ENCODE assay signal across 9 cellular contexts in the genomic region with DNA sequence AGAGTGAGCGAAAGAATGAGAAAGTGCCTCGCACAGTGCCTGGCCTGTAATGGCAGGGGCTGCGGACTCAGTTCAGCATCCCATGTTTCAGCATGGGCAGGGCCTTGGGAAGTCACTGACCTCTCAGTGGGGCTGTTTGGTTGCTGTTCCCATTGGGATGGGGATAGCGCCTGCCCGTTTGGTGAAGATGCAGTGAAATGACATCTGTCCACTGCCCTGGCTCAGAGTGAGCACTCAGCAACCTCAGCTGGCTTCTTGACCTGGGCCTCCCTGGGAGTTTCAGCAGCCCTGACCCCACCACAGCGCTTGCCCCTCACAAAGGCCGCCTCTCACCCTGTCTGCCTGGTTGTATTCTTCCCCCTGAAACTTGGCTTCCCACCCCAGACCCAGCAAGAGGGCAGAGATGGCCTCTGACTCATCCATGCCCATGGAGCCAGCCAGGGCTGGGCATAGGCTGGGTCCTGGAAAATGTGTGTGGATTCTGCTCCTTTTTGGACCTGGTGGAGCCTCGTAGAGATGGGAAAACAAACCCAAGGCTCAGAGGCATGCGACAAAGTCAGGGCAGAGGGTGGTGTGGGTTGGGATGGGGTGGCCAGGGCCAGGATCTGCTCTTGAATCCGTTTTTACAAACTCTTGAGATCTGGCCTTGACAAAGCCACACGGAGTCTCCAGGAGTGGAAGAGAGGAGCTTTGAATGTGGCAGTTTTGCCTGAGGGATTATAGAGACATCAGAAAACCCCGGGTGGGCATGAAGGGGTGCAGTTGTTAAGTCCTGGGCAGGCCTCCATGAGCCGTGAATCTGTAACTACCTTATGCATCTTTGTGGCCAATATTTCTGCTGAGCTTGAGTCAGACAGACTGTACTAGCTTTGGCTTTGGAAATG. TPM values are rescaled to one million over a fixed set of nuclear protein-coding genes. Genes with fewer than 3 reads are reported as not detected.
DNase-seq lines count a peak whose midpoint lies in the region; ATAC-seq, FAIRE-seq and TF ChIP-seq lines count a peak whose summit lies in the region.
"Had no signal": no experiment of that assay in that cellular context is flagged by ENCODE, and none has a peak within 500 bp of the region (broad histone marks: within the 10 kb centered on the region; RNA-seq: fewer than 3 reads in every experiment).

No MANE protein-coding gene starts in this region.

- no TSS peak for BruUV-seq in PC-9 (replicated peaks; lab: Mats Ljungman, UMichigan)

- H3K4me1 ChIP-seq in PC-9 (replicated peaks; ENCODE audit: insufficient read depth) (peaks cover 14% of the 10 kb centered on the region; the same call in 1 of the 2 replicates), pancreas (peaks cover 0 to 6% (median 4%) of the 10 kb centered on the region in 3 donors)

- intact Hi-C loops in CD4-positive, alpha-beta T cell (cut with DNase I, micrococcal nuclease) = loop anchor here in 1 of 2 experiments (5.0 kb wide), 2 partner anchors 99 to 126 kb away; partner anchors contain the start of gene EYA3
- intact Hi-C loops in PC-9 (cut with micrococcal nuclease; ENCODE audit: unreplicated experiment) = loop anchor here (1.0 kb wide), 1 partner anchor 7 kb away; no protein-coding TSS in a partner anchor
- intact Hi-C loops in pancreas (cut with DNase I) = no loop called here

- WGBS in pancreas, 2 donors = 27 to 31% methylated on average over 13 of the region's 13 CpGs

- no peak overlapping the region for H3K27ac ChIP-seq in CD4-positive, alpha-beta T cell (ENCODE audit: low read depth, low read length)
- H3K27ac ChIP-seq in PC-9 = no peak overlapping the region
- peak overlapping the region; percentile 79 to 88 (median 86) for H3K27ac ChIP-seq in pancreas

- CTCF ChIA-PET in CD4-positive, alpha-beta T cell (lab: Charles Lee) = interaction anchor here (0.7 to 1.5 kb wide), 3 partner anchors 32 to 127 kb away, joined by 3 to 7 read pairs (median 4); partner anchors contain the start of gene EYA3
- CTCF ChIA-PET in PC-9 (lab: Charles Lee) = interaction anchor here (0.7 kb wide), 1 partner anchor 20 kb away, joined by 3 read pairs; no protein-coding TSS in a partner anchor

- TF ChIP-seq CTCF in CD4-positive, alpha-beta T cell (IDR thresholded peaks at IDR 0.05) = no peak
- TF ChIP-seq CTCF in PC-9 (conservative IDR thresholded peaks at IDR 0.05) = no peak
- TF ChIP-seq CTCF in epithelial cell of esophagus (IDR thresholded peaks at IDR 0.05; ENCODE audit: insufficient read depth, low read depth, low read length, missing control alignments) = no peak
- TF ChIP-seq CTCF in pancreas (IDR thresholded peaks at IDR 0.05) = no peak

- no peak for ATAC-seq in CD4-positive, alpha-beta T cell (ENCODE audit: poor library complexity)
- ATAC-seq in pancreas (peak; percentile 4 to 37 (median 12)), GM19328 (IDR thresholded peaks at IDR 0.05; ENCODE audit: unreplicated experiment) (no peak)

- no peaks in the 10 kb centered on the region for H3K79me2 ChIP-seq in PC-9 (ENCODE audit: low read depth)

- no peaks in the 10 kb centered on the region for H3K36me3 ChIP-seq in PC-9 (ENCODE audit: low read depth)
- peaks cover 0 to 8% (median 0%) of the 10 kb centered on the region in 3 donors for H3K36me3 ChIP-seq in pancreas

- H3K9me3 Mint-ChIP-seq in CD4-positive, alpha-beta T cell = no peaks in the 10 kb centered on the region

- H3K9me3 ChIP-seq in CD4-positive, alpha-beta T cell (ENCODE audit: control insufficient read depth, low read length) = no peaks in the 10 kb centered on the region
- H3K9me3 ChIP-seq in PC-9 (ENCODE audit: insufficient read depth, low read depth) (no peaks in the 10 kb centered on the region), pancreas (no peaks in the 10 kb centered on the region)

- H3K4me1 Mint-ChIP-seq in CD4-positive, alpha-beta T cell (ENCODE audit: low read depth) = peaks cover 16% of the 10 kb centered on the region

- no peaks in the 10 kb centered on the region for H4K20me1 ChIP-seq in PC-9 (ENCODE audit: insufficient read depth)

- H2AFZ ChIP-seq in PC-9 = no peak overlapping the region

- peak overlapping the region; percentile 92 for H3K4me2 ChIP-seq in PC-9

- FAIRE-seq in pancreas (lab: Jason Lieb, UNC) = no peak

- DNase-seq in CD4-positive, alpha-beta T cell = no peak
- DNase-seq in PC-9 (no peak), epithelial cell of esophagus (ENCODE audit: low read depth) (no peak), pancreas (peak in 1 of 6 donors; percentile 40), NCI-H510A (lab: John Stamatoyannopoulos, UW) (no peak)
- DNase-seq in NK-92 treated with Interleukin-12 subunit alpha and Interleukin-12 subunit beta, amount 100 ng/mL, for 24 hours (lab: John Stamatoyannopoulos, UW) = no peak
- no peak for DNase-seq in activated CD4-positive, alpha-beta T cell treated with anti-CD3 and anti-CD28 coated beads for 1 hour
- DNase-seq: activated gamma-delta T cell had no signal

- peak overlapping the region; percentile 80 for H3K27ac Mint-ChIP-seq in CD4-positive, alpha-beta T cell

- H3F3A ChIP-seq in PC-9 (ENCODE audit: insufficient read depth, low read depth) = peaks cover 14% of the 10 kb centered on the region; the same call in 1 of the 2 replicates

- H3K9me2 ChIP-seq in PC-9 (ENCODE audit: insufficient read depth) = no peaks in the 10 kb centered on the region

- no peaks in the 10 kb centered on the region for H3K27me3 ChIP-seq in CD4-positive, alpha-beta T cell (ENCODE audit: control insufficient read depth, insufficient read depth, low read length)
- H3K27me3 ChIP-seq in PC-9 (ENCODE audit: insufficient read depth, low read depth) (no peaks in the 10 kb centered on the region), pancreas (no peaks in the 10 kb centered on the region)

- H3K4me3 ChIP-seq in PC-9 (peak overlapping the region; percentile 67; the same call in 1 of the 2 replicates), epithelial cell of esophagus (ENCODE audit: low read length) (peak overlapping the region; percentile 63), pancreas (peak overlapping the region; percentile 57 to 87 (median 66))

- no peaks in the 10 kb centered on the region for H3K27me3 Mint-ChIP-seq in CD4-positive, alpha-beta T cell

- peak overlapping the region; percentile 81 for H3K4me3 Mint-ChIP-seq in CD4-positive, alpha-beta T cell

- POLR2A ChIA-PET in CD4-positive, alpha-beta T cell (lab: Charles Lee) = interaction anchor here (1.0 to 1.8 kb wide), 8 partner anchors 7 to 88 kb away, joined by 3 to 11 read pairs (median 4); no protein-coding TSS in a partner anchor
- POLR2A ChIA-PET in PC-9 (lab: Charles Lee; ENCODE audit: unreplicated experiment) = no interaction called here

- H3K36me3 Mint-ChIP-seq in CD4-positive, alpha-beta T cell (ENCODE audit: low read depth) = peaks cover 30% of the 10 kb centered on the region

RNA-seq across cellular contexts. Expression of gene XKR8, which starts 1.2 kb away (rescaled TPM):
- total RNA-seq in CD4-positive, alpha-beta T cell = 1 to 10 TPM; 5.4 to 5.5 TPM
- total RNA-seq in PC-9 (2021) = 4.9 and 5.7 TPM in 2 replicates
- 1 to 10 TPM; 4.5 to 8.9 (median 6.6) TPM for total RNA-seq in pancreas
- 1 to 10 TPM; 9.3 to 9.5 TPM for polyA plus RNA-seq in pancreas

RNA-seq across cellular contexts. Expression of gene SMPDL3B, which starts 26.2 kb away (rescaled TPM):
- total RNA-seq in CD4-positive, alpha-beta T cell = not detected
- 26.5 and 29.2 TPM in 2 replicates for total RNA-seq in PC-9 (2021)
- 10 to 100 TPM; 14.5 to 20.4 (median 18.1) TPM for total RNA-seq in pancreas
- polyA plus RNA-seq in pancreas = 10 to 100 TPM in 1 of 2 donors, 1 to 10 TPM in 1; 9.9 to 12.0 TPM

RNA-seq across cellular contexts. Expression of gene RPA2, which starts 46.6 kb away (rescaled TPM):
- 1 to 10 TPM; 7.0 to 7.5 TPM for total RNA-seq in CD4-positive, alpha-beta T cell
- total RNA-seq in PC-9 (2021) (21.1 and 29.1 TPM in 2 replicates), pancreas (10 to 100 TPM in 3 of 6 donors, 1 to 10 TPM in 3; 7.8 to 14.6 (median 9.8) TPM)
- 10 to 100 TPM; 11.7 to 20.9 TPM for polyA plus RNA-seq in pancreas

Comparison
In these comparisons a context has a peak if more than half of its experiments do, and no peak if none do; other contexts are left out.
1. ATAC-seq: peak in pancreas (4 of 4); none in CD4-positive, alpha-beta T cell (single experiment) and GM19328 (single experiment).
2. H3K27ac ChIP-seq: peak in pancreas (4 of 4); none in CD4-positive, alpha-beta T cell (single experiment) and PC-9 (single experiment).
3. RNA of gene SMPDL3B, which starts 26.2 kb away (total RNA-seq): 26.5 to 29.2 TPM in PC-9 and 14.5 to 20.4 TPM in pancreas; not detected in CD4-positive, alpha-beta T cell; every median in the first group is over 10 times any median in the second.
4. Peak in every context shown above with its lines, with median percentiles within 50 percentile points of each other: H3K4me3 ChIP-seq.